Comparison of ENCODE assay signal across 11 cellular contexts in the genomic region with DNA sequence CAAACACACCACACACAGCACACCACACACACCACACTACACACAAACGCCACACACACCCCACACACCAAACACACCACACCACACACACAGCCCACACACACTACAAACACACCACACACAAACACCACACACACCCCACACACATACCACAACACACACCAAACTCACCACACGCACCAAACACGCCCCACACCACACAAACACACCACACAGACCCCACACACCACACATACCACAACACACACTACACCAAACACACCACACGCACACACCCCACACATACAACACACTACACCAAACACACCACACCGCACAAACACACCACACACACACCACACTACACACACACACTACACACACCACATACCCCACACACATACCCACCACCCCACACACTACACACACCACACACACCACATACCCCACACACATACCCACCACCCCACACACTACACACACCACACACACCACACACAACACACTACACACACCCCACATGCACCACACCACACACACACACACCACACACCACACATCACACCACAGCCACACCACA.
DNase-seq lines count a peak whose midpoint lies in the region; ATAC-seq and TF ChIP-seq lines count a peak whose summit lies in the region.
"Had no signal": no experiment of that assay in that cellular context is flagged by ENCODE, and none has a peak within 500 bp of the region (broad histone marks: within the 10 kb centered on the region; RNA-seq: fewer than 3 reads in every experiment).

No MANE protein-coding gene starts in this region.

- H2AFZ ChIP-seq in smooth muscle cell (ENCODE audit: low read depth): no peak overlapping the region

- H3K4me1 ChIP-seq in HUES48 (ENCODE audit: control insufficient read depth, insufficient read depth, low read length) (peaks cover 14% of the 10 kb centered on the region; the same call in 1 of the 2 replicates), iPS-15b (ENCODE audit: control insufficient read depth, insufficient read depth, low read length) (peaks cover 6% of the 10 kb centered on the region), smooth muscle cell (ENCODE audit: low read depth) (peaks cover 15% of the 10 kb centered on the region)

- WGBS in smooth muscle cell (ENCODE audit: low lambda C conversion rate): 100% methylated on average over 4 of the region's 5 CpGs

- no peaks in the 10 kb centered on the region for H4K20me1 ChIP-seq in smooth muscle cell (ENCODE audit: low read depth)

- CTCF ChIA-PET in activated CD8-positive, alpha-beta T cell treated with anti-CD3 and anti-CD28 coated beads, Interleukin-2, amount 10 ng/mL, durations not matched to agents 7 days and 5 days (lab: Charles Lee): interaction anchor here (1.1 to 1.3 kb wide), 2 partner anchors 21 to 91 kb away, joined by 3 to 4 read pairs; no protein-coding TSS in a partner anchor

- H3K27me3 ChIP-seq in HUES48 (ENCODE audit: control insufficient read depth, insufficient read depth, low read length): peaks cover 77% of the 10 kb centered on the region
- peaks cover 83% of the 10 kb centered on the region for H3K27me3 ChIP-seq in iPS-15b (ENCODE audit: control insufficient read depth, insufficient read depth, low read length)
- peaks cover 67% of the 10 kb centered on the region for H3K27me3 ChIP-seq in smooth muscle cell (ENCODE audit: low read depth)

- no peak overlapping the region for H3K27ac ChIP-seq in HUES48 (ENCODE audit: low read depth, low read length)
- no peak overlapping the region for H3K27ac ChIP-seq in smooth muscle cell (ENCODE audit: low read depth)

- peak overlapping the region; percentile 54; the same call in 1 of the 2 replicates for H3K4me3 ChIP-seq in HUES48 (ENCODE audit: low read depth, low read length)
- H3K4me3 ChIP-seq in iPS-15b (ENCODE audit: low read depth, low read length): peak overlapping the region; percentile 45
- no peak overlapping the region for H3K4me3 ChIP-seq in smooth muscle cell

- H3K36me3 Mint-ChIP-seq in activated CD8-positive, alpha-beta T cell treated with anti-CD3 and anti-CD28 coated beads, Interleukin-2, amount 10 ng/mL, durations not matched to agents 7 days and 5 days (ENCODE audit: low read depth): peaks cover 7% of the 10 kb centered on the region

- H3K27ac Mint-ChIP-seq in activated CD8-positive, alpha-beta T cell treated with anti-CD3 and anti-CD28 coated beads, Interleukin-2, amount 10 ng/mL, durations not matched to agents 7 days and 5 days: peak overlapping the region; percentile 43
- H3K27ac Mint-ChIP-seq: activated B cell treated with CpG ODN at 0.5 μM for 24 hours had no signal

- POLR2A ChIA-PET in activated CD8-positive, alpha-beta T cell treated with anti-CD3 and anti-CD28 coated beads, Interleukin-2, amount 10 ng/mL, durations not matched to agents 7 days and 5 days (lab: Charles Lee): interaction anchor here (1.4 kb wide), 1 partner anchor 151 kb away, joined by 4 read pairs; the partner anchor contains the start of gene ERCC6L2

- H3K9me3 ChIP-seq in HUES48 (ENCODE audit: control insufficient read depth, insufficient read depth, low read length) (no peaks in the 10 kb centered on the region), iPS-15b (ENCODE audit: control insufficient read depth, insufficient read depth, low read length) (no peaks in the 10 kb centered on the region), smooth muscle cell (replicated peaks; ENCODE audit: low read depth) (no peaks in the 10 kb centered on the region)

- no peaks in the 10 kb centered on the region for H3K9me3 Mint-ChIP-seq in activated CD8-positive, alpha-beta T cell treated with anti-CD3 and anti-CD28 coated beads, Interleukin-2, amount 10 ng/mL, durations not matched to agents 7 days and 5 days (ENCODE audit: insufficient read depth)
- H3K9me3 Mint-ChIP-seq: activated B cell treated with CpG ODN at 0.5 μM for 24 hours had no signal

- H3K27me3 Mint-ChIP-seq in activated CD8-positive, alpha-beta T cell treated with anti-CD3 and anti-CD28 coated beads, Interleukin-2, amount 10 ng/mL, durations not matched to agents 7 days and 5 days (ENCODE audit: low read depth): peaks cover 24% of the 10 kb centered on the region

- TF ChIP-seq CTCF in smooth muscle cell (IDR thresholded peaks at IDR 0.05; ENCODE audit: borderline replicate concordance, insufficient read depth, poor library complexity, severe bottlenecking): no peak

- H3K9ac ChIP-seq in HUES48 (ENCODE audit: low read depth, low read length) (no peak overlapping the region), iPS-15b (ENCODE audit: low read depth, low read length) (no peak overlapping the region), smooth muscle cell (ENCODE audit: low read depth) (no peak overlapping the region)

- DNase-seq in activated CD8-positive, alpha-beta T cell treated with anti-CD3 and anti-CD28 coated beads, Interleukin-2, amount 10 ng/mL, durations not matched to agents 7 days and 5 days: no peak
- DNase-seq in smooth muscle cell (lab: John Stamatoyannopoulos, UW; ENCODE audit: unreplicated experiment) (no peak), NCI-H187 treated with DMSO at 0.1 percent for 48 hours (lab: John Stamatoyannopoulos, UW) (no peak), NAMALWA (ENCODE audit: low spot score) (no peak)
- DNase-seq: activated B cell treated with CpG ODN at 0.5 μM for 24 hours, NCI-H1092, NCI-H524 treated with DMSO at 0.1 percent for 48 hours, SIG-M5 had no signal

- H3K36me3 ChIP-seq in HUES48 (ENCODE audit: control insufficient read depth, insufficient read depth, low read length) (no peaks in the 10 kb centered on the region), iPS-15b (ENCODE audit: control insufficient read depth, insufficient read depth, low read length) (no peaks in the 10 kb centered on the region), smooth muscle cell (ENCODE audit: low read depth) (no peaks in the 10 kb centered on the region)

- H3K4me1 Mint-ChIP-seq in activated CD8-positive, alpha-beta T cell treated with anti-CD3 and anti-CD28 coated beads, Interleukin-2, amount 10 ng/mL, durations not matched to agents 7 days and 5 days (ENCODE audit: low read depth): peaks cover 50% of the 10 kb centered on the region

- no peaks in the 10 kb centered on the region for H3K79me2 ChIP-seq in smooth muscle cell (ENCODE audit: low read depth)

- ATAC-seq in activated CD8-positive, alpha-beta T cell treated with anti-CD3 and anti-CD28 coated beads, Interleukin-2, amount 10 ng/mL, durations not matched to agents 7 days and 5 days: no peak
- no peak for ATAC-seq in HG03342 (IDR thresholded peaks at IDR 0.05; ENCODE audit: unreplicated experiment)

- H3F3A ChIP-seq in smooth muscle cell (ENCODE audit: low read depth): peaks cover 10% of the 10 kb centered on the region

- peak overlapping the region; percentile 88 for H3K4me2 ChIP-seq in smooth muscle cell

- H3K4me3 Mint-ChIP-seq in activated CD8-positive, alpha-beta T cell treated with anti-CD3 and anti-CD28 coated beads, Interleukin-2, amount 10 ng/mL, durations not matched to agents 7 days and 5 days: no peak overlapping the region
- H3K4me3 Mint-ChIP-seq: activated B cell treated with CpG ODN at 0.5 μM for 24 hours had no signal
